23 cellular contexts compared by ENCODE assay signal in the genomic region with DNA sequence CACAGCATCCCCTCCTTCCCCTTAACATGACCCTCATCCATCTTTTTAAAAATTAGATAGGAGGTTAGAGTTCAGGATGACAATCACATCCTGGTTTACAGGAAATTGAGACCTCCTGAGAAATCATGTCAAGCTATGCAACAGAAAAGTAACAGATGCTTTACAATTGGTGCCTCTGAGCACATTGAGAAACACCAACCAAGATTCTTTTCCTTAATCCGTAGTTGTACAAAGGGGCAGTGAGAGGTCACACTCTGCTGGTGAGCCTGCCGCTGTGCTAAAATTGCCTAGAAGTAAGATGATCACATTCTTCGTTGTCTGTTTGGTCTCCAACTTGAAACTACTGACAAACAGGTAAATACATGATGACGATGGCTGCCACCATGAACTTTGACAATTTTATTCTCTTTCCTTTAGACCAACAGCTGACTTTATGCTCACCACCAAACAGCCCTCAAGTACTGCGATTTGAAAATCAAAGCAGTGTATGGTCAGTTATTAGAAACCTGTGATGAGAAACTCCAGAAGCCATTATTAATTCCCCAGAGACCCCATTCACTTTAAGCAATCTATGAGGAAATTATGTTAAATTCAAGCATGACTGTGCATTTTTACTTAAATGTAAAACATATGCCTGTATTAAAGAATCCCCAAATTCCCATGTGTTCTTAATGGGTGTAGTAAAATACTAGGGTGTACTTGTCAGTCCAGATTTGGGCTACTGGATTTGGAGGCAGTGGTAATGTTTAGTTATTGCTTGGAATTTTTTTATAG.
A peak's percentile ranks its signal among the peaks of the same experiment; 100 is the strongest.
DNase-seq lines count a peak whose midpoint lies in the region; ATAC-seq and TF ChIP-seq lines count a peak whose summit lies in the region.
"Had no signal": no experiment of that assay in that cellular context is flagged by ENCODE, and none has a peak within 500 bp of the region (broad histone marks: within the 10 kb centered on the region; RNA-seq: fewer than 3 reads in every experiment).

No MANE protein-coding gene starts in this region.

- H3K27ac ChIP-seq in OCI-LY1 (ENCODE audit: low read depth, low read length, poor library complexity, severe bottlenecking) (peak overlapping the region; percentile 73), mesenchymal stem cell (ENCODE audit: low read length, poor library complexity, severe bottlenecking) (no peak overlapping the region), ascending aorta (no peak overlapping the region), coronary artery (no peak overlapping the region)
- H3K27ac ChIP-seq: gastroesophageal sphincter, RWPE1 had no signal

- POLR2A ChIA-PET in AG04449 (lab: Yijun Ruan, JAX): no interaction called here

- H3K36me3 ChIP-seq in OCI-LY1 (ENCODE audit: insufficient read depth, low read length) (peaks cover 6% of the 10 kb centered on the region; the same call in 1 of the 2 replicates), mesenchymal stem cell (ENCODE audit: control insufficient read depth in 1 of 2, insufficient read depth in 2 of 2, low read depth in 1 of 2, low read length in 2 of 2) (peaks cover 0 to 5% of the 10 kb centered on the region in 2 experiments), ascending aorta (no peaks in the 10 kb centered on the region)
- H3K36me3 ChIP-seq: HAP-1 had no signal

- H3K79me1 ChIP-seq in mesenchymal stem cell (replicated peaks; ENCODE audit: low read length, poor library complexity, severe bottlenecking): no peaks in the 10 kb centered on the region

- intact Hi-C loops in ascending aorta (cut with DNase I): no loop called here

- no peaks in the 10 kb centered on the region for H3F3A ChIP-seq in OCI-LY1 (ENCODE audit: insufficient read depth, low read length)

- H2AFZ ChIP-seq in OCI-LY1 (ENCODE audit: low read length): no peak overlapping the region
- H2AFZ ChIP-seq in mesenchymal stem cell (ENCODE audit: low read depth, low read length): no peak overlapping the region

- ATAC-seq in left lobe of liver (no peak), HG03108 (IDR thresholded peaks at IDR 0.05; ENCODE audit: unreplicated experiment) (no peak)
- ATAC-seq: activated naive CD4-positive, alpha-beta T cell treated with anti-CD3 and anti-CD28 coated beads, Interleukin-2, amount 50 U/mL, for 72 hours; gastroesophageal sphincter; naive thymus-derived CD8-positive, alpha-beta T cell; stimulated activated memory B cell treated with anti-CD40 and anti-IgM and Interleukin-4, amounts not matched to agents 10 μg/mL and 1 μg/mL and 100 μg/mL, for 72 hours had no signal

- no peaks in the 10 kb centered on the region for H3K27me3 ChIP-seq in OCI-LY1 (ENCODE audit: insufficient read depth, low read length)
- H3K27me3 ChIP-seq in mesenchymal stem cell (ENCODE audit: control insufficient read depth in 1 of 2, insufficient read depth in 1 of 2, low read length in 2 of 2): no peaks in the 10 kb centered on the region
- H3K27me3 ChIP-seq in ascending aorta: no peaks in the 10 kb centered on the region
- H3K27me3 ChIP-seq: gastroesophageal sphincter had no signal

- H3K9me3 ChIP-seq in OCI-LY1 (ENCODE audit: low read length) (peaks cover 6% of the 10 kb centered on the region; the same call in 1 of the 2 replicates), mesenchymal stem cell (ENCODE audit: control insufficient read depth, low read length) (peaks cover 7% of the 10 kb centered on the region), ascending aorta (no peaks in the 10 kb centered on the region)
- H3K9me3 ChIP-seq: gastroesophageal sphincter, HAP-1 had no signal

- no peak overlapping the region for H2BK120ac ChIP-seq in mesenchymal stem cell (ENCODE audit: low read depth, low read length)

- H3K4me3 ChIP-seq in AG04449 (ENCODE audit: low read depth, low read length): no peak overlapping the region
- no peak overlapping the region for H3K4me3 ChIP-seq in OCI-LY1 (ENCODE audit: low read depth, low read length, poor library complexity, severe bottlenecking)
- H3K4me3 ChIP-seq in choroid plexus epithelial cell (ENCODE audit: low read depth, low read length): no peak overlapping the region
- no peak overlapping the region for H3K4me3 ChIP-seq in mesenchymal stem cell (ENCODE audit: insufficient read depth in 1 of 2, low read depth in 1 of 2, low read length in 2 of 2)
- H3K4me3 ChIP-seq in ascending aorta: no peak overlapping the region
- no peak overlapping the region for H3K4me3 ChIP-seq in coronary artery
- H3K4me3 ChIP-seq: gastroesophageal sphincter, HAP-1 had no signal

- no peak overlapping the region for H2AK5ac ChIP-seq in mesenchymal stem cell (ENCODE audit: low read length, severe bottlenecking)

- no peaks in the 10 kb centered on the region for H3K9me2 ChIP-seq in OCI-LY1 (ENCODE audit: low read depth, low read length)

- H4K8ac ChIP-seq in mesenchymal stem cell (ENCODE audit: low read length): no peak overlapping the region

- no peak overlapping the region for H4K91ac ChIP-seq in mesenchymal stem cell (ENCODE audit: low read length)

- CTCF ChIA-PET in AG04449 (lab: Yijun Ruan, JAX): no interaction called here

- peaks cover 39% of the 10 kb centered on the region for H3K4me1 ChIP-seq in OCI-LY1 (ENCODE audit: insufficient read depth, low read length, severe bottlenecking)
- peaks cover 5% of the 10 kb centered on the region for H3K4me1 ChIP-seq in mesenchymal stem cell (ENCODE audit: control insufficient read depth, insufficient read depth, low read depth, low read length)
- H3K4me1 ChIP-seq in ascending aorta: no peaks in the 10 kb centered on the region
- H3K4me1 ChIP-seq: gastroesophageal sphincter had no signal

- no peaks in the 10 kb centered on the region for H4K20me1 ChIP-seq in OCI-LY1 (ENCODE audit: insufficient read depth, low read length)

- 48% methylated on average over 4 of the region's 5 CpGs for WGBS in mesenchymal stem cell

- H3K9ac ChIP-seq in OCI-LY1 (ENCODE audit: low read length) (no peak overlapping the region), mesenchymal stem cell (ENCODE audit: low read length) (no peak overlapping the region)

- H3K23ac ChIP-seq in mesenchymal stem cell (ENCODE audit: low read length in 2 of 2): no peak overlapping the region

- H3K4me2 ChIP-seq in OCI-LY1 (ENCODE audit: low read length) (no peak overlapping the region), mesenchymal stem cell (ENCODE audit: low read length, poor library complexity, severe bottlenecking) (no peak overlapping the region)

- H3K14ac ChIP-seq in mesenchymal stem cell (ENCODE audit: low read length in 2 of 2): no peak overlapping the region

- no peak overlapping the region for H3K18ac ChIP-seq in mesenchymal stem cell (ENCODE audit: low read depth in 1 of 2, low read length in 2 of 2)

- no peak for DNase-seq in AG04449 (ENCODE audit: low read depth, low spot score)
- peak; percentile 94 for DNase-seq in choroid plexus epithelial cell (ENCODE audit: low read depth)
- DNase-seq in mesenchymal stem cell: peak; percentile 67
- no peak for DNase-seq in ascending aorta (ENCODE audit: low spot score in 2 of 2)
- no peak for DNase-seq in left lobe of liver (ENCODE audit: low spot score)
- DNase-seq in coronary artery (ENCODE audit: low spot score): no peak
- DNase-seq: activated CD4-positive, alpha-beta T cell treated with anti-CD3 and anti-CD28 coated beads for 1 hour; CD4-positive, alpha-beta memory T cell; DMS153; GDM1; Karpas-422; kidney glomerular epithelial cell; naive thymus-derived CD8-positive, alpha-beta T cell; NCI-H1092 treated with DMSO at 0.1 percent for 48 hours; NCI-H2081 treated with DMSO at 0.1 percent for 48 hours; stimulated activated CD4-positive, alpha-beta T cell treated with anti-CD3 and anti-CD28 coated beads, Interleukin-1b, Interleukin-23, amount 100 ng/mL, for 48 hours had no signal

- no peak overlapping the region for H3K4ac ChIP-seq in mesenchymal stem cell (ENCODE audit: low read depth in 1 of 2, low read length in 2 of 2)

- no peaks in the 10 kb centered on the region for H3K79me2 ChIP-seq in OCI-LY1 (ENCODE audit: insufficient read depth, low read length)

- no peak overlapping the region for H2BK15ac ChIP-seq in mesenchymal stem cell (ENCODE audit: low read depth, poor library complexity, severe bottlenecking)

- H2BK12ac ChIP-seq in mesenchymal stem cell (ENCODE audit: low read length in 2 of 2): no peak overlapping the region

- H2BK5ac ChIP-seq in mesenchymal stem cell (ENCODE audit: low read depth, low read length, poor library complexity, severe bottlenecking): no peak overlapping the region

- TF ChIP-seq CTCF in AG04449 (IDR thresholded peaks at IDR 0.05; ENCODE audit: insufficient read depth, low read length, missing control alignments): peak; percentile 6
- no peak for TF ChIP-seq CTCF in OCI-LY1 (IDR thresholded peaks at IDR 0.05; ENCODE audit: low read length)
- peak; percentile 56 for TF ChIP-seq CTCF in choroid plexus epithelial cell (conservative IDR thresholded peaks at IDR 0.05; ENCODE audit: low read depth, low read length)
- TF ChIP-seq CTCF in ascending aorta (IDR thresholded peaks at IDR 0.05): no peak
- no peak for TF ChIP-seq CTCF in coronary artery (IDR thresholded peaks at IDR 0.05)

Comparison
In these comparisons a context has a peak if more than half of its experiments do, and no peak if none do; other contexts are left out.
1. DNase-seq: peak in choroid plexus epithelial cell (single experiment) and mesenchymal stem cell (single experiment); none in AG04449 (single experiment), ascending aorta (0 of 2), left lobe of liver (single experiment) and coronary artery (single experiment).
2. CTCF ChIP-seq: peak in AG04449 (single experiment) and choroid plexus epithelial cell (single experiment); none in OCI-LY1 (single experiment), ascending aorta (0 of 3) and coronary artery (single experiment).